Comparison of ENCODE assay signal across 1 cellular context in the genomic region with DNA sequence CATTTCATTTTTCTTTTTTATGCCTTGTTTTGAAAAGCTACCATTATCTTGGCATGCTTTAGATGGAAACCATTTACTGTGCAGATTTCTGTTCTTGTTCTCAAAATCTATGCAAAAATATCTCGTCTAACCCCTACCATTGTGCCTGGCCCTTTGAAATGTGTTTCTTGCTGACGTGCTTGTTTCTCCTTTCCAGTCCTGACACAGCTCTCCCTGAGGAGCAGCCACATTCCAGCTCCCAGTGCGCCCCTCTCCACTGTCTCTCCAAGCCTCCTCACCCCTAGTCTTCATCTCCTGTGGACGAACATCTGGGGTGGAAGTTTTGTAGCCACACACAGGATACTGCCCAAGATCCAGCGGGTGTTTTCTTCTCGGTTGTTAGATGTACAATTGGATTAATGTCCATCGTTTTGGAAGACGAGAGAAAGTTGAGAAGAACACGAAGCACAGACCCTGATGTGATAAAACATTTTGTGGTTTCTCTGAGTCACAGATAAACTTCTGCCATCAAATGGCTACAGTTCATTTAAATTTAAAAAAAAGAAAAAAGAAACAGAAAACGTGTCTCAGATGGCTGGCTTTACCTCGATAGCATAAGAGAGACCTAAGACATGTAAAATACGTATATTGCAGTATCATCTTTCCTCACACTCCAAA.
A peak's percentile ranks its signal among the peaks of the same experiment; 100 is the strongest.
TF ChIP-seq lines count a peak whose summit lies in the region.

No MANE protein-coding gene starts in this region.

TF ChIP-seq in H1, 55 proteins besides CTCF, POLR2A, EP300 and RAD21:
- TF ChIP-seq NRF1 (IDR thresholded peaks at IDR 0.05; ENCODE audit: low read depth, low read length) (no peak), RBBP5 (IDR thresholded peaks at IDR 0.05; ENCODE audit: borderline replicate concordance, low read depth, low read length) (no peak), TEAD4 (IDR thresholded peaks at IDR 0.05; ENCODE audit: low read depth, low read length) (peak; percentile 60), SAP30 (IDR thresholded peaks at IDR 0.05; ENCODE audit: insufficient read depth, insufficient replicate concordance, low read length) (no peak)
- TF ChIP-seq, protein P1, sequence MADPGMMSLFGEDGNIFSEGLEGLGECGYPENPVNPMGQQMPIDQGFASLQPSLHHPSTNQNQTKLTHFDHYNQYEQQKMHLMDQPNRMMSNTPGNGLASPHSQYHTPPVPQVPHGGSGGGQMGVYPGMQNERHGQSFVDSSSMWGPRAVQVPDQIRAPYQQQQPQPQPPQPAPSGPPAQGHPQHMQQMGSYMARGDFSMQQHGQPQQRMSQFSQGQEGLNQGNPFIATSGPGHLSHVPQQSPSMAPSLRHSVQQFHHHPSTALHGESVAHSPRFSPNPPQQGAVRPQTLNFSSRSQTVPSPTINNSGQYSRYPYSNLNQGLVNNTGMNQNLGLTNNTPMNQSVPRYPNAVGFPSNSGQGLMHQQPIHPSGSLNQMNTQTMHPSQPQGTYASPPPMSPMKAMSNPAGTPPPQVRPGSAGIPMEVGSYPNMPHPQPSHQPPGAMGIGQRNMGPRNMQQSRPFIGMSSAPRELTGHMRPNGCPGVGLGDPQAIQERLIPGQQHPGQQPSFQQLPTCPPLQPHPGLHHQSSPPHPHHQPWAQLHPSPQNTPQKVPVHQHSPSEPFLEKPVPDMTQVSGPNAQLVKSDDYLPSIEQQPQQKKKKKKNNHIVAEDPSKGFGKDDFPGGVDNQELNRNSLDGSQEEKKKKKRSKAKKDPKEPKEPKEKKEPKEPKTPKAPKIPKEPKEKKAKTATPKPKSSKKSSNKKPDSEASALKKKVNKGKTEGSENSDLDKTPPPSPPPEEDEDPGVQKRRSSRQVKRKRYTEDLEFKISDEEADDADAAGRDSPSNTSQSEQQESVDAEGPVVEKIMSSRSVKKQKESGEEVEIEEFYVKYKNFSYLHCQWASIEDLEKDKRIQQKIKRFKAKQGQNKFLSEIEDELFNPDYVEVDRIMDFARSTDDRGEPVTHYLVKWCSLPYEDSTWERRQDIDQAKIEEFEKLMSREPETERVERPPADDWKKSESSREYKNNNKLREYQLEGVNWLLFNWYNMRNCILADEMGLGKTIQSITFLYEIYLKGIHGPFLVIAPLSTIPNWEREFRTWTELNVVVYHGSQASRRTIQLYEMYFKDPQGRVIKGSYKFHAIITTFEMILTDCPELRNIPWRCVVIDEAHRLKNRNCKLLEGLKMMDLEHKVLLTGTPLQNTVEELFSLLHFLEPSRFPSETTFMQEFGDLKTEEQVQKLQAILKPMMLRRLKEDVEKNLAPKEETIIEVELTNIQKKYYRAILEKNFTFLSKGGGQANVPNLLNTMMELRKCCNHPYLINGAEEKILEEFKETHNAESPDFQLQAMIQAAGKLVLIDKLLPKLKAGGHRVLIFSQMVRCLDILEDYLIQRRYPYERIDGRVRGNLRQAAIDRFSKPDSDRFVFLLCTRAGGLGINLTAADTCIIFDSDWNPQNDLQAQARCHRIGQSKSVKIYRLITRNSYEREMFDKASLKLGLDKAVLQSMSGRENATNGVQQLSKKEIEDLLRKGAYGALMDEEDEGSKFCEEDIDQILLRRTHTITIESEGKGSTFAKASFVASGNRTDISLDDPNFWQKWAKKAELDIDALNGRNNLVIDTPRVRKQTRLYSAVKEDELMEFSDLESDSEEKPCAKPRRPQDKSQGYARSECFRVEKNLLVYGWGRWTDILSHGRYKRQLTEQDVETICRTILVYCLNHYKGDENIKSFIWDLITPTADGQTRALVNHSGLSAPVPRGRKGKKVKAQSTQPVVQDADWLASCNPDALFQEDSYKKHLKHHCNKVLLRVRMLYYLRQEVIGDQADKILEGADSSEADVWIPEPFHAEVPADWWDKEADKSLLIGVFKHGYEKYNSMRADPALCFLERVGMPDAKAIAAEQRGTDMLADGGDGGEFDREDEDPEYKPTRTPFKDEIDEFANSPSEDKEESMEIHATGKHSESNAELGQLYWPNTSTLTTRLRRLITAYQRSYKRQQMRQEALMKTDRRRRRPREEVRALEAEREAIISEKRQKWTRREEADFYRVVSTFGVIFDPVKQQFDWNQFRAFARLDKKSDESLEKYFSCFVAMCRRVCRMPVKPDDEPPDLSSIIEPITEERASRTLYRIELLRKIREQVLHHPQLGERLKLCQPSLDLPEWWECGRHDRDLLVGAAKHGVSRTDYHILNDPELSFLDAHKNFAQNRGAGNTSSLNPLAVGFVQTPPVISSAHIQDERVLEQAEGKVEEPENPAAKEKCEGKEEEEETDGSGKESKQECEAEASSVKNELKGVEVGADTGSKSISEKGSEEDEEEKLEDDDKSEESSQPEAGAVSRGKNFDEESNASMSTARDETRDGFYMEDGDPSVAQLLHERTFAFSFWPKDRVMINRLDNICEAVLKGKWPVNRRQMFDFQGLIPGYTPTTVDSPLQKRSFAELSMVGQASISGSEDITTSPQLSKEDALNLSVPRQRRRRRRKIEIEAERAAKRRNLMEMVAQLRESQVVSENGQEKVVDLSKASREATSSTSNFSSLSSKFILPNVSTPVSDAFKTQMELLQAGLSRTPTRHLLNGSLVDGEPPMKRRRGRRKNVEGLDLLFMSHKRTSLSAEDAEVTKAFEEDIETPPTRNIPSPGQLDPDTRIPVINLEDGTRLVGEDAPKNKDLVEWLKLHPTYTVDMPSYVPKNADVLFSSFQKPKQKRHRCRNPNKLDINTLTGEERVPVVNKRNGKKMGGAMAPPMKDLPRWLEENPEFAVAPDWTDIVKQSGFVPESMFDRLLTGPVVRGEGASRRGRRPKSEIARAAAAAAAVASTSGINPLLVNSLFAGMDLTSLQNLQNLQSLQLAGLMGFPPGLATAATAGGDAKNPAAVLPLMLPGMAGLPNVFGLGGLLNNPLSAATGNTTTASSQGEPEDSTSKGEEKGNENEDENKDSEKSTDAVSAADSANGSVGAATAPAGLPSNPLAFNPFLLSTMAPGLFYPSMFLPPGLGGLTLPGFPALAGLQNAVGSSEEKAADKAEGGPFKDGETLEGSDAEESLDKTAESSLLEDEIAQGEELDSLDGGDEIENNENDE (IDR thresholded peaks at IDR 0.05; ENCODE audit: insufficient replicate concordance, low read length): no peak
- TF ChIP-seq, protein P2, sequence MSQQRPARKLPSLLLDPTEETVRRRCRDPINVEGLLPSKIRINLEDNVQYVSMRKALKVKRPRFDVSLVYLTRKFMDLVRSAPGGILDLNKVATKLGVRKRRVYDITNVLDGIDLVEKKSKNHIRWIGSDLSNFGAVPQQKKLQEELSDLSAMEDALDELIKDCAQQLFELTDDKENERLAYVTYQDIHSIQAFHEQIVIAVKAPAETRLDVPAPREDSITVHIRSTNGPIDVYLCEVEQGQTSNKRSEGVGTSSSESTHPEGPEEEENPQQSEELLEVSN (IDR thresholded peaks at IDR 0.05): no peak
